ENCODE assay signal across 8 cellular contexts in the genomic region with DNA sequence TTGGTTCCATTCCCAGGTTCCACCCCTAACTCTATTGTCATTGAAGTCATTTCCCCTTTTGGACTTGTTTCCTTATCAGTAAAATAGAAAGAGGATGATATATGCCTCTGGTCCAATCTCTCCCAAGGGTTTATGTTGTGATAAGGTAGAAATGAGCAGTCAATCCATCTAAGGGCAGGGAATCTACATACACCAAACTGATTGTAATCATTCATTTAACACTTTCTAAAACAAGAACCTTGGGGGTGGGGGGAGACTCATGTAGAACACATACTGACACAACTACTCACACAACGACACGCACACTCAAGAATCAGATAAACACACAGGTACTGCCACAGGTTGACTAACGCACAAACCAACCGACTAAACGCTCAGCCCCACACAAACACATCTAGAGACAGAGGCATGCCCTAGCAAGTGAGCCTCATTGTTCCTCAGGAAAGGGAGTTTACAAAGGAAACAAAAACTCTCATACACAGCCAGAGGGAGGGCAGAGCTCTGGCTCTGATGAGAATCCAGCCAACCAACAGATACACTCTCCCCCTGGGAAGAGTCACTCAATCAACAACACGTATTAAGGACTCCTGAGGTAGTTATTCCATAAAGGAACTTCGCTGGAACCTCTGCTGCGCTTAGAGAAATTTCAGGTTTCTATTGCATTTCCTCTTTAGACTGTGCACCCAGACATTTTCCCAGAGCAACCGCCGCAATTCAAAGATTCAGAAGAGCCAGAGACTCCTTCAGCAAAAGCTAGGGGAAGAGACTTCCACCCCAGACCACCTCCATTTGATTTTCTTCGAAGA. TPM values are rescaled to one million over a fixed set of nuclear protein-coding genes. Genes with fewer than 3 reads are reported as not detected.
A peak's percentile ranks its signal among the peaks of the same experiment; 100 is the strongest.
DNase-seq lines count a peak whose midpoint lies in the region; ATAC-seq and TF ChIP-seq lines count a peak whose summit lies in the region.

No MANE protein-coding gene starts in this region.

- peaks cover 2% of the 10 kb centered on the region for H3K27me3 Mint-ChIP-seq in IgD-negative memory B cell
- H3K27me3 Mint-ChIP-seq in activated naive CD8-positive, alpha-beta T cell treated with anti-CD3 and anti-CD28 coated beads for 36 hours = no peaks in the 10 kb centered on the region

- DNase-seq in GM06990 (ENCODE audit: extremely low read depth, insufficient read length) (no peak), GOT3 (lab: John Stamatoyannopoulos, UW) (no peak), HuH-7 (ENCODE audit: low spot score) (no peak)
- no peak for DNase-seq in activated naive CD8-positive, alpha-beta T cell treated with anti-CD3 and anti-CD28 coated beads for 36 hours
- DNase-seq in stimulated activated effector memory CD8-positive, alpha-beta T cell treated with anti-CD3 and anti-CD28 coated beads, Interleukin-12 subunit alpha, Interleukin-12 subunit beta, amount 100 ng/mL, for 72 hours (ENCODE audit: low spot score in 2 of 2) = no peak

- ATAC-seq in stimulated activated effector memory CD8-positive, alpha-beta T cell treated with anti-CD3 and anti-CD28 coated beads, Interleukin-12 subunit alpha, Interleukin-12 subunit beta, amount 100 ng/mL, for 72 hours = no peak
- no peak for ATAC-seq in GM18873 (IDR thresholded peaks at IDR 0.05; ENCODE audit: low FRiP score, unreplicated experiment)

- peaks cover 11 to 22% (median 14%) of the 10 kb centered on the region in 3 donors for H3K4me1 Mint-ChIP-seq in IgD-negative memory B cell
- H3K4me1 Mint-ChIP-seq in activated naive CD8-positive, alpha-beta T cell treated with anti-CD3 and anti-CD28 coated beads for 36 hours = peaks cover 39% of the 10 kb centered on the region
- peaks cover 63% of the 10 kb centered on the region for H3K4me1 Mint-ChIP-seq in stimulated activated effector memory CD8-positive, alpha-beta T cell treated with anti-CD3 and anti-CD28 coated beads, Interleukin-12 subunit alpha, Interleukin-12 subunit beta, amount 100 ng/mL, for 72 hours

- no peaks in the 10 kb centered on the region for H3K27me3 ChIP-seq in GM06990 (replicated peaks; ENCODE audit: control insufficient read depth, insufficient read depth, low read length)

- no peak for TF ChIP-seq CTCF in GM06990 (IDR thresholded peaks at IDR 0.05; ENCODE audit: insufficient read depth, low read length, poor library complexity, severe bottlenecking)

- no peaks in the 10 kb centered on the region for H3K9me3 Mint-ChIP-seq in IgD-negative memory B cell
- H3K9me3 Mint-ChIP-seq in activated naive CD8-positive, alpha-beta T cell treated with anti-CD3 and anti-CD28 coated beads for 36 hours = no peaks in the 10 kb centered on the region
- H3K9me3 Mint-ChIP-seq in stimulated activated effector memory CD8-positive, alpha-beta T cell treated with anti-CD3 and anti-CD28 coated beads, Interleukin-12 subunit alpha, Interleukin-12 subunit beta, amount 100 ng/mL, for 72 hours = no peaks in the 10 kb centered on the region

- no peaks in the 10 kb centered on the region for H3K36me3 ChIP-seq in GM06990 (ENCODE audit: control insufficient read depth, insufficient read depth, low read length)

- H3K4me3 Mint-ChIP-seq in IgD-negative memory B cell = peak overlapping the region; percentile 91 to 99 (median 95)
- H3K4me3 Mint-ChIP-seq in activated naive CD8-positive, alpha-beta T cell treated with anti-CD3 and anti-CD28 coated beads for 36 hours = peak overlapping the region; percentile 93
- peak overlapping the region; percentile 84 for H3K4me3 Mint-ChIP-seq in stimulated activated effector memory CD8-positive, alpha-beta T cell treated with anti-CD3 and anti-CD28 coated beads, Interleukin-12 subunit alpha, Interleukin-12 subunit beta, amount 100 ng/mL, for 72 hours

- H3K4me3 ChIP-seq in GM06990 (replicated peaks; ENCODE audit: low read depth, low read length) = peak overlapping the region; percentile 86
- H3K4me3 ChIP-seq in iPS-11a (ENCODE audit: low read depth, low read length) = peak overlapping the region; percentile 98

- peak overlapping the region; percentile 80 to 95 (median 92) for H3K27ac Mint-ChIP-seq in IgD-negative memory B cell
- peak overlapping the region; percentile 88 for H3K27ac Mint-ChIP-seq in activated naive CD8-positive, alpha-beta T cell treated with anti-CD3 and anti-CD28 coated beads for 36 hours
- H3K27ac Mint-ChIP-seq in stimulated activated effector memory CD8-positive, alpha-beta T cell treated with anti-CD3 and anti-CD28 coated beads, Interleukin-12 subunit alpha, Interleukin-12 subunit beta, amount 100 ng/mL, for 72 hours = peak overlapping the region; percentile 85

- no peaks in the 10 kb centered on the region for H3K36me3 Mint-ChIP-seq in IgD-negative memory B cell
- H3K36me3 Mint-ChIP-seq in activated naive CD8-positive, alpha-beta T cell treated with anti-CD3 and anti-CD28 coated beads for 36 hours = peaks cover 8% of the 10 kb centered on the region
- H3K36me3 Mint-ChIP-seq in stimulated activated effector memory CD8-positive, alpha-beta T cell treated with anti-CD3 and anti-CD28 coated beads, Interleukin-12 subunit alpha, Interleukin-12 subunit beta, amount 100 ng/mL, for 72 hours = no peaks in the 10 kb centered on the region

RNA-seq across cellular contexts. Expression of gene F11R, which starts 1.0 kb away (rescaled TPM):
- 4.8 TPM for polyA plus RNA-seq in IgD-negative memory B cell
- 10 to 100 TPM; 12.8 to 13.4 TPM for total RNA-seq in activated naive CD8-positive, alpha-beta T cell treated with anti-CD3 and anti-CD28 coated beads for 36 hours

RNA-seq across cellular contexts. Expression of gene TSTD1, which starts 18.8 kb away (rescaled TPM):
- polyA plus RNA-seq in IgD-negative memory B cell = 349 TPM
- total RNA-seq in activated naive CD8-positive, alpha-beta T cell treated with anti-CD3 and anti-CD28 coated beads for 36 hours = 10 to 100 TPM; 44.8 to 45.7 TPM

RNA-seq across cellular contexts. Expression of gene USF1, which starts 25.8 kb away (rescaled TPM):
- polyA plus RNA-seq in IgD-negative memory B cell = 13.5 TPM
- total RNA-seq in activated naive CD8-positive, alpha-beta T cell treated with anti-CD3 and anti-CD28 coated beads for 36 hours = 10 to 100 TPM; 57.0 to 62.0 TPM

RNA-seq across cellular contexts. Expression of gene ARHGAP30, which starts 49.7 kb away (rescaled TPM):
- polyA plus RNA-seq in IgD-negative memory B cell = 138 TPM
- total RNA-seq in activated naive CD8-positive, alpha-beta T cell treated with anti-CD3 and anti-CD28 coated beads for 36 hours = 100 to 1,000 TPM; 146 to 157 TPM
